In the genomic region with DNA sequence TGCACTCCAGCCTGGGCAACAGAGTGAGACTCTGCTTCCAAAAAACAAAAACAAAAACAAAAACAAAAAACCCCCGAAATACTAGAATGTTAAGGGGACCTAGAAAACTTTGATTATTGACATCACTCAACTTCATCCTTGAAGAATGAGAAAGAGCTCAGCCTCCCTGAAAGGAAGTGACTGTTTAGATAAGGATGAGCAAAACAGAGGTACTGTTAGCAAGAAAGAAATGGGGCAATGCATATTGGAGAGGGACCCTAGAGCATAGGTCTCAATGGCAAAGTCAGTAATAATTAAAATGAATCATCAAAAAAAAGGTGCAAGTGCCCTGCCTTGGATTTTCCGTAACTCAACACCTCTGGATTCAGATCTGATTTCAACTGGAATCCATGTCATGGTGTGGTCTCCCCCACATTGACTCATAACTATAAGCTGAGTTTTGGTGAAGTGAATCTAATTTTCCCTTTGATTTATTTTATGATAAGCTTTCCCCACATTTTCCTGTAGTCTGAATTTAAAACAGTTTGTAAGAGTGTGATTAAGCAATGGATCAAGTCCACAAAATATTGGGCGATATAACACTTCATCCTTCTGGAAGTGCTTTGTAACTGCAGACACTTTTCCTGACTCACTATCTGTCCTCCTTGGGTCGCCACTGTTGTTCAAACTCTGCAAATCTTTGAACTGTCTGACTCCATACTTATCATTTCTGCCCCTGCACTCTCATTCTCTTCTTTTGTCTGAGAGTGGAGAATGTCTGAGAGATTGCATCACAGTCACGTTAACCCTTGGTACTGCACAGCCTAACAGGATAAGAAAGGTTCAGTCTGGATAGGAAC, we compare ENCODE assay signal across 17 cellular contexts.
A peak's percentile ranks its signal among the peaks of the same experiment; 100 is the strongest.
DNase-seq lines count a peak whose midpoint lies in the region; ATAC-seq, FAIRE-seq and TF ChIP-seq lines count a peak whose summit lies in the region.
"Had no signal": no experiment of that assay in that cellular context is flagged by ENCODE, and none has a peak within 500 bp of the region (broad histone marks: within the 10 kb centered on the region; RNA-seq: fewer than 3 reads in every experiment).

No MANE protein-coding gene starts in this region.

- POLR2A ChIA-PET in A549 (lab: Yijun Ruan, JAX): interaction anchor here (1.1 kb wide), 1 partner anchor 386 kb away, joined by 8 read pairs; a partner anchor contains a TSS

- WGBS in A549 (ENCODE audit: missing lambda C conversion rate): 38% methylated on average over 5 of the region's 5 CpGs

- ATAC-seq in A549: peak; percentile 95 to 98
- peak; percentile 25 for ATAC-seq in left lung
- no peak for ATAC-seq in HG02970 (IDR thresholded peaks at IDR 0.05; ENCODE audit: low FRiP score, unreplicated experiment)
- ATAC-seq in GM21786 (IDR thresholded peaks at IDR 0.05; ENCODE audit: unreplicated experiment): no peak
- no peak for ATAC-seq in HG03045 (IDR thresholded peaks at IDR 0.05; ENCODE audit: unreplicated experiment)
- ATAC-seq: left ventricle myocardium superior had no signal

- H3K4me2 ChIP-seq in A549: peak overlapping the region; percentile 77

- CTCF ChIA-PET in A549 (lab: Yijun Ruan, JAX): interaction anchor here (0.7 to 1.2 kb wide), 5 partner anchors 10 to 400 kb away, joined by 3 to 4 read pairs (median 3); no protein-coding TSS in a partner anchor

- peak; percentile 91 for FAIRE-seq in A549 (lab: Jason Lieb, UNC)
- FAIRE-seq: endometrium had no signal

- TF ChIP-seq EP300 in A549 (IDR thresholded peaks at IDR 0.05): peak in 1 of 2 experiments; percentile 59; a peak in 1 of 5 replicates

- TF ChIP-seq CTCF in A549 (IDR thresholded peaks at IDR 0.05): peak; percentile 25; the same call in 2 of the 3 replicates
- no peak for TF ChIP-seq CTCF in astrocyte of the cerebellum (IDR thresholded peaks at IDR 0.05; ENCODE audit: low read depth, low read length, missing control alignments)
- no peak for TF ChIP-seq CTCF in left lung (IDR thresholded peaks at IDR 0.05)

- H3K27ac ChIP-seq in A549 (peak overlapping the region; percentile 84 to 88), left lung (no peak overlapping the region)
- H3K27ac ChIP-seq: neutrophil, tibial nerve had no signal

- no peak for TF ChIP-seq POLR2A in A549 (IDR thresholded peaks at IDR 0.05; ENCODE audit: low read length)

- H3K4me3 ChIP-seq in A549 (0 out of 3 replicates have a peak overlapping the region, but pooled peaks have one; percentile 4), astrocyte of the cerebellum (ENCODE audit: low read depth, low read length) (no peak overlapping the region), left lung (no peak overlapping the region)
- H3K4me3 ChIP-seq: tibial nerve had no signal

- no peaks in the 10 kb centered on the region for H3K36me3 ChIP-seq in left lung
- H3K36me3 ChIP-seq: neutrophil, tibial nerve had no signal

- in situ Hi-C loops in astrocyte of the cerebellum (cut with HindIII; ENCODE audit: low sequenced_read_pairs): no loop called here

- peak; percentile 27 to 55; a peak in 3 of 5 replicates for TF ChIP-seq RAD21 in A549 (conservative IDR thresholded peaks at IDR 0.05 in 1 of 2, IDR thresholded peaks at IDR 0.05 in 1 of 2)

- peak; percentile 19 to 82 for DNase-seq in A549 (ENCODE audit: low read depth in 1 of 2, low spot score in 1 of 2)
- DNase-seq in HT1080 (ENCODE audit: low read depth): peak; percentile 3
- DNase-seq in astrocyte of the cerebellum (ENCODE audit: low read depth): peak; percentile 8
- no peak for DNase-seq in left lung
- DNase-seq in activated CD8-positive, alpha-beta memory T cell treated with anti-CD3 and anti-CD28 coated beads for 24 hours: no peak
- DNase-seq: activated CD4-positive, CD25-positive, alpha-beta regulatory T cell treated with anti-CD3 and anti-CD28 coated beads, Interleukin-2, amount 50 U/mL, for 72 hours; DMS53; left ventricle myocardium superior; NCI-H2081; NK-92 treated with Interleukin-12 subunit alpha and Interleukin-12 subunit beta, amount 100 ng/mL, for 24 hours; stimulated activated CD4-positive, alpha-beta T cell treated with anti-CD3 and anti-CD28 coated beads, Interleukin-12 subunit alpha, Interleukin-12 subunit beta, amount 100 ng/mL, for 4 hours had no signal

- H3K9me3 ChIP-seq in A549 (no peaks in the 10 kb centered on the region), left lung (no peaks in the 10 kb centered on the region)
- H3K9me3 ChIP-seq: neutrophil, tibial nerve had no signal

- peaks cover 0 to 6% of the 10 kb centered on the region in 2 donors for H3K27me3 ChIP-seq in left lung
- H3K27me3 ChIP-seq: tibial nerve had no signal

- H3K4me1 ChIP-seq in A549: peaks cover 48% of the 10 kb centered on the region
- no peaks in the 10 kb centered on the region for H3K4me1 ChIP-seq in left lung
- H3K4me1 ChIP-seq: tibial nerve had no signal

- intact Hi-C loops in left lung (cut with DNase I): no loop called here

TF ChIP-seq in A549, 52 proteins besides CTCF, POLR2A, EP300 and RAD21:
- TF ChIP-seq CBX2 (IDR thresholded peaks at IDR 0.05; ENCODE audit: borderline replicate concordance, low read depth): no peak
- TF ChIP-seq GATA3 (IDR thresholded peaks at IDR 0.05; ENCODE audit: borderline replicate concordance): peak; percentile 51; the same call in 1 of the 2 replicates
- no peak for TF ChIP-seq ZSCAN20 (CRISPR knock-in tag; IDR thresholded peaks at IDR 0.05)
- TF ChIP-seq, protein P1, sequence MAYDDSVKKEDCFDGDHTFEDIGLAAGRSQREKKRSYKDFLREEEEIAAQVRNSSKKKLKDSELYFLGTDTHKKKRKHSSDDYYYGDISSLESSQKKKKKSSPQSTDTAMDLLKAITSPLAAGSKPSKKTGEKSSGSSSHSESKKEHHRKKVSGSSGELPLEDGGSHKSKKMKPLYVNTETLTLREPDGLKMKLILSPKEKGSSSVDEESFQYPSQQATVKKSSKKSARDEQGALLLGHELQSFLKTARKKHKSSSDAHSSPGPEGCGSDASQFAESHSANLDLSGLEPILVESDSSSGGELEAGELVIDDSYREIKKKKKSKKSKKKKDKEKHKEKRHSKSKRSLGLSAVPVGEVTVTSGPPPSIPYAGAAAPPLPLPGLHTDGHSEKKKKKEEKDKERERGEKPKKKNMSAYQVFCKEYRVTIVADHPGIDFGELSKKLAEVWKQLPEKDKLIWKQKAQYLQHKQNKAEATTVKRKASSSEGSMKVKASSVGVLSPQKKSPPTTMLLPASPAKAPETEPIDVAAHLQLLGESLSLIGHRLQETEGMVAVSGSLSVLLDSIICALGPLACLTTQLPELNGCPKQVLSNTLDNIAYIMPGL (CRISPR knock-in tag; IDR thresholded peaks at IDR 0.05; ENCODE audit: borderline replicate concordance): no peak
- TF ChIP-seq, protein P2, sequence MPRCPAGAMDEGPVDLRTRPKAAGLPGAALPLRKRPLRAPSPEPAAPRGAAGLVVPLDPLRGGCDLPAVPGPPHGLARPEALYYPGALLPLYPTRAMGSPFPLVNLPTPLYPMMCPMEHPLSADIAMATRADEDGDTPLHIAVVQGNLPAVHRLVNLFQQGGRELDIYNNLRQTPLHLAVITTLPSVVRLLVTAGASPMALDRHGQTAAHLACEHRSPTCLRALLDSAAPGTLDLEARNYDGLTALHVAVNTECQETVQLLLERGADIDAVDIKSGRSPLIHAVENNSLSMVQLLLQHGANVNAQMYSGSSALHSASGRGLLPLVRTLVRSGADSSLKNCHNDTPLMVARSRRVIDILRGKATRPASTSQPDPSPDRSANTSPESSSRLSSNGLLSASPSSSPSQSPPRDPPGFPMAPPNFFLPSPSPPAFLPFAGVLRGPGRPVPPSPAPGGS (IDR thresholded peaks at IDR 0.05): peak; percentile 45; the same call in 1 of the 3 replicates
- TF ChIP-seq CEBPB (IDR thresholded peaks at IDR 0.05): peak; percentile 83 to 90
- peak; percentile 47; the same call in 2 of the 3 replicates for TF ChIP-seq SMC3 (IDR thresholded peaks at IDR 0.05)
- no peak for TF ChIP-seq RCOR1 (IDR thresholded peaks at IDR 0.05; ENCODE audit: low read depth, low read length)
- TF ChIP-seq HEYL (CRISPR knock-in tag; IDR thresholded peaks at IDR 0.05): no peak
- TF ChIP-seq RNF2 (IDR thresholded peaks at IDR 0.05; ENCODE audit: borderline replicate concordance, low read depth): no peak
- TF ChIP-seq JUNB (IDR thresholded peaks at IDR 0.05): peak; percentile 56
- peak; percentile 15; the same call in 1 of the 2 replicates for TF ChIP-seq FOSL2 (IDR thresholded peaks at IDR 0.05)
- peak; percentile 32 for TF ChIP-seq FOSL2 (CRISPR knock-in tag; IDR thresholded peaks at IDR 0.05)
- peak in 1 of 2 experiments; percentile 62; a peak in 2 of 5 replicates for TF ChIP-seq JUN (IDR thresholded peaks at IDR 0.05)
- TF ChIP-seq, protein P3, sequence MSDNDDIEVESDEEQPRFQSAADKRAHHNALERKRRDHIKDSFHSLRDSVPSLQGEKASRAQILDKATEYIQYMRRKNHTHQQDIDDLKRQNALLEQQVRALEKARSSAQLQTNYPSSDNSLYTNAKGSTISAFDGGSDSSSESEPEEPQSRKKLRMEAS (IDR thresholded peaks at IDR 0.05): peak; percentile 32; the same call in 1 of the 2 replicates

Comparison
In these comparisons a context has a peak if more than half of its experiments do, and no peak if none do; other contexts are left out.
1. ATAC-seq: peak in A549 (2 of 2) and left lung (single experiment); none in HG02970 (single experiment), GM21786 (single experiment) and HG03045 (single experiment).
2. DNase-seq: peak in A549 (2 of 2), HT1080 (single experiment) and astrocyte of the cerebellum (single experiment); none in left lung (0 of 2) and activated CD8-positive, alpha-beta memory T cell treated with anti-CD3 and anti-CD28 coated beads for 24 hours (single experiment).
3. H3K27ac ChIP-seq: peak in A549 (2 of 2); none in left lung (0 of 2).